1 cellular context compared by ENCODE assay signal in the genomic region with DNA sequence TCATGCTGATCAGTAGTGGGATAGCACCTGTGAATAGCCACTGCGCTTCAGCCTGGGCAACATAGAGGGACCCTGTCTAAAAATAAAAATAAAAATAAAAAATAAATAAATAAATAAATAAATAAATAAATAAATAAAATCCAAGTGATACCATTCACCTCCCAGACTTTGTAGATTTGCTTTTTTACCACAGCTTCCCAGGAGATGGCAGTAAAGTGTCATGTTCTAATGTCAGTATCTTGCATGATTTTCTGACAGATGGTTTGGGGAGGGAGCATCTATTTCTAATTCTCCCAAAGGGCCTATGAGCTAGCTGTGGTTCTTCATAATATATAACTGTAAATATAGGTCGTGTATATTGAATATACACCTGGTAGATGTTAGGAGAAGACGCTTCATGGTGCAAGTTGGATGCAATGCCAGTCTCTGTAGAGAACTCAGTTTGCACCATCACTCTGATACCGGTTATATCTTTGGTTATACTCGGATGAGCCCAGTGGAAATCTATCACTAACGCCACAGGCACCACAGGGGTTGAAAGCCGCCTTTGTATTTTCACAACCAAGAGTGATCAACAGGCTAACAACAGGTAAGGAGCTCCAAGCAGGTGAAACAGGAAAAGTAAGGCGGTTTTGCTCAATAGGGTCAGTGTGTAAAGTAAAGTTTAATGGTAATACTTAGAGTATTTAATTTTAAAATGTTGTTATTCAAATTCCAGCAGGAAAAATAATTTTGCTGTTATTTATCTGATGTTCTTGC.
TF ChIP-seq lines count a peak whose summit lies in the region.

No MANE protein-coding gene starts in this region.

TF ChIP-seq in HEK293, 187 proteins besides CTCF, POLR2A, EP300 and RAD21 (continued from another document and continues in another):
- TF ChIP-seq, protein P1, sequence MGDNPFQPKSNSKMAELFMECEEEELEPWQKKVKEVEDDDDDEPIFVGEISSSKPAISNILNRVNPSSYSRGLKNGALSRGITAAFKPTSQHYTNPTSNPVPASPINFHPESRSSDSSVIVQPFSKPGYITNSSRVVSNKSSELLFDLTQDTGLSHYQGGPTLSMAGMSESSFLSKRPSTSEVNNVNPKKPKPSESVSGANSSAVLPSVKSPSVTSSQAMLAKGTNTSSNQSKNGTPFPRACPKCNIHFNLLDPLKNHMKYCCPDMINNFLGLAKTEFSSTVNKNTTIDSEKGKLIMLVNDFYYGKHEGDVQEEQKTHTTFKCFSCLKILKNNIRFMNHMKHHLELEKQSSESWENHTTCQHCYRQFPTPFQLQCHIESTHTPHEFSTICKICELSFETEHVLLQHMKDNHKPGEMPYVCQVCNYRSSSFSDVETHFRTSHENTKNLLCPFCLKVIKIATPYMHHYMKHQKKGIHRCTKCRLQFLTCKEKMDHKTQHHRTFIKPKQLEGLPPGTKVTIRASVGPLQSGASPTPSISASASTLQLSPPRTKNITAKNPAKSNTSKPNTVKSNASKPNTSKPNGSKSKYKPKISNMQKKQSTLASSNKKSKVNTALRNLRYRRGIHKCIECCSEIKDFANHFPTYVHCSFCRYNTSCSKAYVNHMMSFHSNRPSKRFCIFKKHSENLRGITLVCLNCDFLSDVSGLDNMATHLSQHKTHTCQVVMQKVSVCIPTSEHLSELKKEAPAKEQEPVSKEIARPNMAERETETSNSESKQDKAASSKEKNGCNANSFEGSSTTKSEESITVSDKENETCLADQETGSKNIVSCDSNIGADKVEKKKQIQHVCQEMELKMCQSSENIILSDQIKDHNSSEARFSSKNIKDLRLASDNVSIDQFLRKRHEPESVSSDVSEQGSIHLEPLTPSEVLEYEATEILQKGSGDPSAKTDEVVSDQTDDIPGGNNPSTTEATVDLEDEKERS (tag by site-specific recombination; IDR thresholded peaks at IDR 0.05) = peak; percentile 40; the same call in 1 of the 2 replicates
- TF ChIP-seq ZNF560 (tag by site-specific recombination; IDR thresholded peaks at IDR 0.05; ENCODE audit: borderline replicate concordance) = peak; percentile 100
- TF ChIP-seq, protein P2, sequence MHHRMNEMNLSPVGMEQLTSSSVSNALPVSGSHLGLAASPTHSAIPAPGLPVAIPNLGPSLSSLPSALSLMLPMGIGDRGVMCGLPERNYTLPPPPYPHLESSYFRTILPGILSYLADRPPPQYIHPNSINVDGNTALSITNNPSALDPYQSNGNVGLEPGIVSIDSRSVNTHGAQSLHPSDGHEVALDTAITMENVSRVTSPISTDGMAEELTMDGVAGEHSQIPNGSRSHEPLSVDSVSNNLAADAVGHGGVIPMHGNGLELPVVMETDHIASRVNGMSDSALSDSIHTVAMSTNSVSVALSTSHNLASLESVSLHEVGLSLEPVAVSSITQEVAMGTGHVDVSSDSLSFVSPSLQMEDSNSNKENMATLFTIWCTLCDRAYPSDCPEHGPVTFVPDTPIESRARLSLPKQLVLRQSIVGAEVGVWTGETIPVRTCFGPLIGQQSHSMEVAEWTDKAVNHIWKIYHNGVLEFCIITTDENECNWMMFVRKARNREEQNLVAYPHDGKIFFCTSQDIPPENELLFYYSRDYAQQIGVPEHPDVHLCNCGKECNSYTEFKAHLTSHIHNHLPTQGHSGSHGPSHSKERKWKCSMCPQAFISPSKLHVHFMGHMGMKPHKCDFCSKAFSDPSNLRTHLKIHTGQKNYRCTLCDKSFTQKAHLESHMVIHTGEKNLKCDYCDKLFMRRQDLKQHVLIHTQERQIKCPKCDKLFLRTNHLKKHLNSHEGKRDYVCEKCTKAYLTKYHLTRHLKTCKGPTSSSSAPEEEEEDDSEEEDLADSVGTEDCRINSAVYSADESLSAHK (tag by site-specific recombination; IDR thresholded peaks at IDR 0.05) = peak; percentile 81; the same call in 1 of the 2 replicates
- TF ChIP-seq TCF7L2 (IDR thresholded peaks at IDR 0.05; ENCODE audit: borderline replicate concordance, low read depth, low read length) = no peak
- no peak for TF ChIP-seq SP2 (tag by site-specific recombination; IDR thresholded peaks at IDR 0.05)
- peak; percentile 97 for TF ChIP-seq ZNF24 (tag by site-specific recombination; IDR thresholded peaks at IDR 0.05)
- TF ChIP-seq ZNF670 (tag by site-specific recombination; IDR thresholded peaks at IDR 0.05; ENCODE audit: low read depth) = peak; percentile 92; the same call in 1 of the 2 replicates
- peak; percentile 85 for TF ChIP-seq ZNF610 (tag by site-specific recombination; IDR thresholded peaks at IDR 0.05; ENCODE audit: borderline replicate concordance)
- TF ChIP-seq, protein P3, sequence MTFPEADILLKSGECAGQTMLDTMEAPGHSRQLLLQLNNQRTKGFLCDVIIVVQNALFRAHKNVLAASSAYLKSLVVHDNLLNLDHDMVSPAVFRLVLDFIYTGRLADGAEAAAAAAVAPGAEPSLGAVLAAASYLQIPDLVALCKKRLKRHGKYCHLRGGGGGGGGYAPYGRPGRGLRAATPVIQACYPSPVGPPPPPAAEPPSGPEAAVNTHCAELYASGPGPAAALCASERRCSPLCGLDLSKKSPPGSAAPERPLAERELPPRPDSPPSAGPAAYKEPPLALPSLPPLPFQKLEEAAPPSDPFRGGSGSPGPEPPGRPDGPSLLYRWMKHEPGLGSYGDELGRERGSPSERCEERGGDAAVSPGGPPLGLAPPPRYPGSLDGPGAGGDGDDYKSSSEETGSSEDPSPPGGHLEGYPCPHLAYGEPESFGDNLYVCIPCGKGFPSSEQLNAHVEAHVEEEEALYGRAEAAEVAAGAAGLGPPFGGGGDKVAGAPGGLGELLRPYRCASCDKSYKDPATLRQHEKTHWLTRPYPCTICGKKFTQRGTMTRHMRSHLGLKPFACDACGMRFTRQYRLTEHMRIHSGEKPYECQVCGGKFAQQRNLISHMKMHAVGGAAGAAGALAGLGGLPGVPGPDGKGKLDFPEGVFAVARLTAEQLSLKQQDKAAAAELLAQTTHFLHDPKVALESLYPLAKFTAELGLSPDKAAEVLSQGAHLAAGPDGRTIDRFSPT (tag by site-specific recombination; IDR thresholded peaks at IDR 0.05) = peak; percentile 62
- TF ChIP-seq ZBTB7A (tag by site-specific recombination; IDR thresholded peaks at IDR 0.05; ENCODE audit: low read depth) = peak; percentile 63; the same call in 1 of the 2 replicates
- TF ChIP-seq, protein P4, sequence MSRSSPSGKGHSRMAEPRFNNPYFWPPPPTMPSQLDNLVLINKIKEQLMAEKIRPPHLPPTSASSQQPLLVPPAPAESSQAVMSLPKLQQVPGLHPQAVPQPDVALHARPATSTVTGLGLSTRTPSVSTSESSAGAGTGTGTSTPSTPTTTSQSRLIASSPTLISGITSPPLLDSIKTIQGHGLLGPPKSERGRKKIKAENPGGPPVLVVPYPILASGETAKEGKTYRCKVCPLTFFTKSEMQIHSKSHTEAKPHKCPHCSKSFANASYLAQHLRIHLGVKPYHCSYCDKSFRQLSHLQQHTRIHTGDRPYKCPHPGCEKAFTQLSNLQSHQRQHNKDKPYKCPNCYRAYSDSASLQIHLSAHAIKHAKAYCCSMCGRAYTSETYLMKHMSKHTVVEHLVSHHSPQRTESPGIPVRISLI (tag by site-specific recombination; IDR thresholded peaks at IDR 0.05) = peak; percentile 92
- TF ChIP-seq, protein P5, sequence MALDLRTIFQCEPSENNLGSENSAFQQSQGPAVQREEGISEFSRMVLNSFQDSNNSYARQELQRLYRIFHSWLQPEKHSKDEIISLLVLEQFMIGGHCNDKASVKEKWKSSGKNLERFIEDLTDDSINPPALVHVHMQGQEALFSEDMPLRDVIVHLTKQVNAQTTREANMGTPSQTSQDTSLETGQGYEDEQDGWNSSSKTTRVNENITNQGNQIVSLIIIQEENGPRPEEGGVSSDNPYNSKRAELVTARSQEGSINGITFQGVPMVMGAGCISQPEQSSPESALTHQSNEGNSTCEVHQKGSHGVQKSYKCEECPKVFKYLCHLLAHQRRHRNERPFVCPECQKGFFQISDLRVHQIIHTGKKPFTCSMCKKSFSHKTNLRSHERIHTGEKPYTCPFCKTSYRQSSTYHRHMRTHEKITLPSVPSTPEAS (tag by site-specific recombination; IDR thresholded peaks at IDR 0.05) = peak; percentile 53; the same call in 1 of the 2 replicates
- TF ChIP-seq ZNF658 (tag by site-specific recombination; IDR thresholded peaks at IDR 0.05) = no peak
- TF ChIP-seq ZNF248 (tag by site-specific recombination; IDR thresholded peaks at IDR 0.05) = no peak
- TF ChIP-seq ZNF830 (tag by site-specific recombination; IDR thresholded peaks at IDR 0.05; ENCODE audit: low read depth) = no peak
- peak; percentile 79 for TF ChIP-seq ZNF341 (tag by site-specific recombination; IDR thresholded peaks at IDR 0.05; ENCODE audit: low read depth)
- no peak for TF ChIP-seq ZNF48 (tag by site-specific recombination; IDR thresholded peaks at IDR 0.05)
- TF ChIP-seq GLI2 (tag by site-specific recombination; IDR thresholded peaks at IDR 0.05; ENCODE audit: borderline replicate concordance, low read depth) = peak; percentile 97; the same call in 1 of the 2 replicates
- TF ChIP-seq KLF1 (tag by site-specific recombination; IDR thresholded peaks at IDR 0.05) = peak; percentile 60; the same call in 1 of the 2 replicates
- TF ChIP-seq GFI1B (tag by site-specific recombination; IDR thresholded peaks at IDR 0.05) = peak; percentile 96
- TF ChIP-seq ZBTB20 (tag by site-specific recombination; IDR thresholded peaks at IDR 0.05) = no peak
- no peak for TF ChIP-seq ZNF529 (tag by site-specific recombination; IDR thresholded peaks at IDR 0.05; ENCODE audit: insufficient replicate concordance)
- no peak for TF ChIP-seq ZNF133 (tag by site-specific recombination; IDR thresholded peaks at IDR 0.05)
- TF ChIP-seq GLI4 (tag by site-specific recombination; IDR thresholded peaks at IDR 0.05) = no peak
- TF ChIP-seq ZBTB8A (tag by site-specific recombination; IDR thresholded peaks at IDR 0.05) = peak; percentile 98
- TF ChIP-seq, protein P6, sequence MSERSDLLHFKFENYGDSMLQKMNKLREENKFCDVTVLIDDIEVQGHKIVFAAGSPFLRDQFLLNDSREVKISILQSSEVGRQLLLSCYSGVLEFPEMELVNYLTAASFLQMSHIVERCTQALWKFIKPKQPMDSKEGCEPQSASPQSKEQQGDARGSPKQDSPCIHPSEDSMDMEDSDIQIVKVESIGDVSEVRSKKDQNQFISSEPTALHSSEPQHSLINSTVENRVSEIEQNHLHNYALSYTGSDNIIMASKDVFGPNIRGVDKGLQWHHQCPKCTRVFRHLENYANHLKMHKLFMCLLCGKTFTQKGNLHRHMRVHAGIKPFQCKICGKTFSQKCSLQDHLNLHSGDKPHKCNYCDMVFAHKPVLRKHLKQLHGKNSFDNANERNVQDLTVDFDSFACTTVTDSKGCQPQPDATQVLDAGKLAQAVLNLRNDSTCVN (tag by site-specific recombination; optimal IDR thresholded peaks at IDR 0.05) = peak; percentile 11
- no peak for TF ChIP-seq ZBTB17 (tag by site-specific recombination; IDR thresholded peaks at IDR 0.05)
- TF ChIP-seq ZSCAN23 (tag by site-specific recombination; IDR thresholded peaks at IDR 0.05) = peak; percentile 92
- TF ChIP-seq OSR2 (tag by site-specific recombination; IDR thresholded peaks at IDR 0.05) = no peak
- TF ChIP-seq, protein P7, sequence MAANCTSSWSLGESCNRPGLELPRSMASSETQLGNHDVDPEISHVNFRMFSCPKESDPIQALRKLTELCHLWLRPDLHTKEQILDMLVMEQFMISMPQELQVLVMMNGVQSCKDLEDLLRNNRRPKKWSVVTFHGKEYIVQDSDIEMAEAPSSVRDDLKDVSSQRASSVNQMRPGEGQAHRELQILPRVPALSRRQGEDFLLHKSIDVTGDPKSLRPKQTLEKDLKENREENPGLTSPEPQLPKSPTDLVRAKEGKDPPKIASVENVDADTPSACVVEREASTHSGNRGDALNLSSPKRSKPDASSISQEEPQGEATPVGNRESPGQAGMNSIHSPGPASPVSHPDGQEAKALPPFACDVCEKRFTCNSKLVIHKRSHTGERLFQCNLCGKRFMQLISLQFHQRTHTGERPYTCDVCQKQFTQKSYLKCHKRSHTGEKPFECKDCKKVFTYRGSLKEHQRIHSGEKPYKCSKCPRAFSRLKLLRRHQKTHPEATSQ (tag by site-specific recombination; IDR thresholded peaks at IDR 0.05) = no peak
- TF ChIP-seq GLIS1 (tag by site-specific recombination; IDR thresholded peaks at IDR 0.05) = peak; percentile 67; the same call in 1 of the 2 replicates
- TF ChIP-seq, protein P8, sequence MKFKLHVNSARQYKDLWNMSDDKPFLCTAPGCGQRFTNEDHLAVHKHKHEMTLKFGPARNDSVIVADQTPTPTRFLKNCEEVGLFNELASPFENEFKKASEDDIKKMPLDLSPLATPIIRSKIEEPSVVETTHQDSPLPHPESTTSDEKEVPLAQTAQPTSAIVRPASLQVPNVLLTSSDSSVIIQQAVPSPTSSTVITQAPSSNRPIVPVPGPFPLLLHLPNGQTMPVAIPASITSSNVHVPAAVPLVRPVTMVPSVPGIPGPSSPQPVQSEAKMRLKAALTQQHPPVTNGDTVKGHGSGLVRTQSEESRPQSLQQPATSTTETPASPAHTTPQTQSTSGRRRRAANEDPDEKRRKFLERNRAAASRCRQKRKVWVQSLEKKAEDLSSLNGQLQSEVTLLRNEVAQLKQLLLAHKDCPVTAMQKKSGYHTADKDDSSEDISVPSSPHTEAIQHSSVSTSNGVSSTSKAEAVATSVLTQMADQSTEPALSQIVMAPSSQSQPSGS (tag by site-specific recombination; IDR thresholded peaks at IDR 0.05; ENCODE audit: low read depth) = no peak
- TF ChIP-seq ZNF302 (tag by site-specific recombination; IDR thresholded peaks at IDR 0.05; ENCODE audit: low read depth) = peak; percentile 82; the same call in 1 of the 2 replicates
- TF ChIP-seq, protein P9, sequence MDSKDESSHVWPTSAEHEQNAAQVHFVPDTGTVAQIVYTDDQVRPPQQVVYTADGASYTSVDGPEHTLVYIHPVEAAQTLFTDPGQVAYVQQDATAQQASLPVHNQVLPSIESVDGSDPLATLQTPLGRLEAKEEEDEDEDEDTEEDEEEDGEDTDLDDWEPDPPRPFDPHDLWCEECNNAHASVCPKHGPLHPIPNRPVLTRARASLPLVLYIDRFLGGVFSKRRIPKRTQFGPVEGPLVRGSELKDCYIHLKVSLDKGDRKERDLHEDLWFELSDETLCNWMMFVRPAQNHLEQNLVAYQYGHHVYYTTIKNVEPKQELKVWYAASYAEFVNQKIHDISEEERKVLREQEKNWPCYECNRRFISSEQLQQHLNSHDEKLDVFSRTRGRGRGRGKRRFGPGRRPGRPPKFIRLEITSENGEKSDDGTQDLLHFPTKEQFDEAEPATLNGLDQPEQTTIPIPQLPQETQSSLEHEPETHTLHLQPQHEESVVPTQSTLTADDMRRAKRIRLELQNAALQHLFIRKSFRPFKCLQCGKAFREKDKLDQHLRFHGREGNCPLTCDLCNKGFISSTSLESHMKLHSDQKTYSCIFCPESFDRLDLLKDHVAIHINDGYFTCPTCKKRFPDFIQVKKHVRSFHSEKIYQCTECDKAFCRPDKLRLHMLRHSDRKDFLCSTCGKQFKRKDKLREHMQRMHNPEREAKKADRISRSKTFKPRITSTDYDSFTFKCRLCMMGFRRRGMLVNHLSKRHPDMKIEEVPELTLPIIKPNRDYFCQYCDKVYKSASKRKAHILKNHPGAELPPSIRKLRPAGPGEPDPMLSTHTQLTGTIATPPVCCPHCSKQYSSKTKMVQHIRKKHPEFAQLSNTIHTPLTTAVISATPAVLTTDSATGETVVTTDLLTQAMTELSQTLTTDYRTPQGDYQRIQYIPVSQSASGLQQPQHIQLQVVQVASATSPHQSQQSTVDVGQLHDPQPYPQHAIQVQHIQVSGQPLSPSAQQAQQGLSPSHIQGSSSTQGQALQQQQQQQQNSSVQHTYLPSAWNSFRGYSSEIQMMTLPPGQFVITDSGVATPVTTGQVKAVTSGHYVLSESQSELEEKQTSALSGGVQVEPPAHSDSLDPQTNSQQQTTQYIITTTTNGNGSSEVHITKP (tag by site-specific recombination; IDR thresholded peaks at IDR 0.05) = peak; percentile 58; the same call in 1 of the 2 replicates
- TF ChIP-seq, protein P10, sequence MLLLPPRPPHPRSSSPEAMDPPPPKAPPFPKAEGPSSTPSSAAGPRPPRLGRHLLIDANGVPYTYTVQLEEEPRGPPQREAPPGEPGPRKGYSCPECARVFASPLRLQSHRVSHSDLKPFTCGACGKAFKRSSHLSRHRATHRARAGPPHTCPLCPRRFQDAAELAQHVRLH (tag by site-specific recombination; IDR thresholded peaks at IDR 0.05) = peak; percentile 98
- peak; percentile 98 for TF ChIP-seq ZNF530 (tag by site-specific recombination; IDR thresholded peaks at IDR 0.05; ENCODE audit: low read depth)
